In genomic region chr1:205365086-205365485, GRCh38 we compare ENCODE assay signal across 5 cellular contexts. TPM values are rescaled to one million over a fixed set of nuclear protein-coding genes. Genes with fewer than 3 reads are reported as not detected.
"Had no signal": no experiment of that assay in that cellular context is flagged by ENCODE, and none has a peak within 500 bp of the region (broad histone marks: within the 10 kb centered on the region; RNA-seq: fewer than 3 reads in every experiment).

No MANE protein-coding gene starts in this region.

RNA-seq across cellular contexts. Expression of gene KLHDC8A, which starts 8.4 kb away (rescaled TPM):
- total RNA-seq: M059J, PC-3, Peyer's patch, SJSA1 had no signal

RNA-seq across cellular contexts. Expression of gene LEMD1, which starts 56.8 kb away (rescaled TPM):
- total RNA-seq: M059J, PC-3, Right ventricle myocardium superior, SJSA1 had no signal
